ENCODE assay signal across 8 cellular contexts in genomic region chr2:233566141-233566956, GRCh38. TPM values are rescaled to one million over a fixed set of nuclear protein-coding genes. Genes with fewer than 3 reads are reported as not detected.
DNase-seq lines count a peak whose midpoint lies in the region; ATAC-seq and TF ChIP-seq lines count a peak whose summit lies in the region.

Gene USP40 (minus strand): TSS chr2:233566782. CDS start chr2:233565554, 1,228 bp downstream.

- H3K4me1 ChIP-seq in GM23338 (ENCODE audit: insufficient read depth) (no peaks in the 10 kb centered on the region), MM.1S (ENCODE audit: low read length) (no peaks in the 10 kb centered on the region)

- H3F3A ChIP-seq in GM23338 (replicated peaks; ENCODE audit: low read depth): no peaks in the 10 kb centered on the region
- H3F3A ChIP-seq in MM.1S (ENCODE audit: insufficient read depth, low read length): no peaks in the 10 kb centered on the region

- H3K9me3 ChIP-seq in MM.1S (replicated peaks; ENCODE audit: insufficient read depth, low read length) (no peaks in the 10 kb centered on the region), SK-N-MC (ENCODE audit: low read depth, low read length) (no peaks in the 10 kb centered on the region)

- H3K4me3 ChIP-seq in GM23338 (peak within 1 kb of the TSS; percentile 86), MM.1S (ENCODE audit: low read length) (peak within 1 kb of the TSS; percentile 80), SK-N-MC (peak within 1 kb of the TSS; percentile 80)

- H3K27ac ChIP-seq in GM23338 (ENCODE audit: low read depth) (peak within 1 kb of the TSS; percentile 97), MM.1S (ENCODE audit: low read length) (peak within 1 kb of the TSS; percentile 52; the same call in 1 of the 2 replicates), SK-N-MC (peak within 1 kb of the TSS; percentile 83), substantia nigra (ENCODE audit: low read depth, low read length, poor library complexity, severe bottlenecking) (peak within 1 kb of the TSS; percentile 89)

- DNase-seq in DMS153 treated with DMSO at 0.1 percent for 48 hours (lab: John Stamatoyannopoulos, UW; ENCODE audit: unreplicated experiment) (peak; percentile 94), GM23338 (ENCODE audit: low spot score) (peak; percentile 96), MM.1S (peak; percentile 31), SK-N-MC (ENCODE audit: low read depth, low spot score) (peak; percentile 78), glomerular endothelial cell (ENCODE audit: extremely low read depth, low read depth, low spot score) (peak; percentile 64), non-pigmented ciliary epithelial cell (ENCODE audit: low read depth) (peak; percentile 68), substantia nigra (lab: John Stamatoyannopoulos, UW) (peak in 47 of 49 donors; percentile 18 to 85 (median 59))
- peak; percentile 53 to 73 for DNase-seq in activated naive CD4-positive, alpha-beta T cell treated with anti-CD3 and anti-CD28 coated beads, Interleukin-2, amount 50 U/mL, for 72 hours (ENCODE audit: low spot score in 2 of 2)

- H3K4me3 Mint-ChIP-seq in GM23338: peak within 1 kb of the TSS; percentile 90

- H3K27me3 ChIP-seq in GM23338 (ENCODE audit: insufficient read depth) (no peaks in the 10 kb centered on the region), MM.1S (replicated peaks; ENCODE audit: insufficient read depth, low read length) (no peaks in the 10 kb centered on the region)

- peaks cover 3% of the 10 kb centered on the region for H3K27me3 Mint-ChIP-seq in GM23338 (ENCODE audit: insufficient read depth, low read depth, poor library complexity)

- TF ChIP-seq CTCF in GM23338 (conservative IDR thresholded peaks at IDR 0.05; ENCODE audit: low read depth in 2 of 2) (no peak), MM.1S (IDR thresholded peaks at IDR 0.05; ENCODE audit: low read length) (no peak)

- H3K4me2 ChIP-seq in GM23338: peak within 1 kb of the TSS; percentile 92
- peak within 1 kb of the TSS; percentile 35 for H3K4me2 ChIP-seq in MM.1S (ENCODE audit: low read depth, low read length)

- H3K9me3 Mint-ChIP-seq in GM23338: no peaks in the 10 kb centered on the region
- H3K9me3 Mint-ChIP-seq in activated naive CD4-positive, alpha-beta T cell treated with anti-CD3 and anti-CD28 coated beads, Interleukin-2, amount 50 U/mL, for 72 hours: no peaks in the 10 kb centered on the region

- H3K4me1 Mint-ChIP-seq in GM23338: peaks cover 2% of the 10 kb centered on the region; the same call in 1 of the 3 replicates

- H4K20me1 ChIP-seq in GM23338 (replicated peaks; ENCODE audit: insufficient read depth) (no peaks in the 10 kb centered on the region), MM.1S (ENCODE audit: insufficient read depth, low read length) (no peaks in the 10 kb centered on the region)

- no peaks in the 10 kb centered on the region for H3K79me2 ChIP-seq in GM23338 (replicated peaks; ENCODE audit: insufficient read depth)
- H3K79me2 ChIP-seq in MM.1S (ENCODE audit: low read length): no peaks in the 10 kb centered on the region

- H3K27ac Mint-ChIP-seq in GM23338: peak within 1 kb of the TSS; percentile 98
- peak within 1 kb of the TSS; percentile 97 to 98 for H3K27ac Mint-ChIP-seq in activated naive CD4-positive, alpha-beta T cell treated with anti-CD3 and anti-CD28 coated beads, Interleukin-2, amount 50 U/mL, for 72 hours

- H3K9me2 ChIP-seq in GM23338 (ENCODE audit: insufficient read depth): no peaks in the 10 kb centered on the region
- no peaks in the 10 kb centered on the region for H3K9me2 ChIP-seq in MM.1S (replicated peaks; ENCODE audit: insufficient read depth, low read length)

- peak within 1 kb of the TSS; percentile 28 for H2AFZ ChIP-seq in GM23338
- peak within 1 kb of the TSS; percentile 82 for H2AFZ ChIP-seq in MM.1S (ENCODE audit: low read length)

- ATAC-seq in GM23338: peak; percentile 99
- peak; percentile 85 to 87 for ATAC-seq in activated naive CD4-positive, alpha-beta T cell treated with anti-CD3 and anti-CD28 coated beads, Interleukin-2, amount 50 U/mL, for 72 hours

- no peaks in the 10 kb centered on the region for H3K36me3 Mint-ChIP-seq in GM23338 (ENCODE audit: low read depth)
- H3K36me3 Mint-ChIP-seq in activated naive CD4-positive, alpha-beta T cell treated with anti-CD3 and anti-CD28 coated beads, Interleukin-2, amount 50 U/mL, for 72 hours: no peaks in the 10 kb centered on the region

- H3K9ac ChIP-seq in MM.1S (ENCODE audit: low read length) (peak within 1 kb of the TSS; percentile 81), SK-N-MC (ENCODE audit: insufficient read length) (peak within 1 kb of the TSS; percentile 92)

- H3K36me3 ChIP-seq in GM23338 (ENCODE audit: insufficient read depth) (no peaks in the 10 kb centered on the region), MM.1S (replicated peaks; ENCODE audit: insufficient read depth, low read length) (no peaks in the 10 kb centered on the region), SK-N-MC (ENCODE audit: insufficient read depth, low read length) (no peaks in the 10 kb centered on the region)

TF ChIP-seq in GM23338, 12 proteins besides CTCF, POLR2A, EP300 and RAD21 (continues in another document):
- TF ChIP-seq JUNB (IDR thresholded peaks at IDR 0.05; ENCODE audit: unreplicated experiment) (no peak), EZH2phosphoT487 (IDR thresholded peaks at IDR 0.05; ENCODE audit: unreplicated experiment) (no peak), POLR2AphosphoS5 (IDR thresholded peaks at IDR 0.05; ENCODE audit: low read depth) (peak; percentile 74), CREB1 (CRISPR knock-in tag; IDR thresholded peaks at IDR 0.05; ENCODE audit: low read depth) (peak; percentile 31; the same call in 1 of the 2 replicates), NANOG (IDR thresholded peaks at IDR 0.05; ENCODE audit: borderline replicate concordance) (no peak), ZNF462 (CRISPR knock-in tag; IDR thresholded peaks at IDR 0.05) (no peak)

RNA-seq across cellular contexts. Expression of gene USP40, which starts in this region (rescaled TPM):
- total RNA-seq in GM23338 (2014; rRNA removed; shearing (Covaris generic)): 11.7 and 13.5 TPM in 2 replicates
- polyA plus RNA-seq in GM23338 (2016; fragmentation: Nextera tagmentation; extraction: Ambion mirVana): 4.0 and 5.7 TPM in 2 replicates
- 10 to 100 TPM in 1 of 2 donors, 1 to 10 TPM in 1; 5.9 to 22.9 TPM for total RNA-seq in activated naive CD4-positive, alpha-beta T cell treated with anti-CD3 and anti-CD28 coated beads, Interleukin-2, amount 50 U/mL, for 72 hours
- total RNA-seq in glomerular endothelial cell: 24.8 and 27.5 TPM in 2 replicates

Comparison
In these comparisons a context has a peak if more than half of its experiments do, and no peak if none do; other contexts are left out.
1. Peak in every context shown above with its lines: DNase-seq, ATAC-seq, H3K4me3 ChIP-seq and H3K27ac ChIP-seq.
2. DNase-seq: peak in every context shown above with its lines; median percentile 96 in GM23338; 94 in DMS153 treated with DMSO at 0.1 percent for 48 hours; 78 in SK-N-MC; 68 in non-pigmented ciliary epithelial cell; 64 in glomerular endothelial cell; 63 in activated naive CD4-positive, alpha-beta T cell treated with anti-CD3 and anti-CD28 coated beads, Interleukin-2, amount 50 U/mL, for 72 hours; 59 in substantia nigra; 31 in MM.1S.